ENCODE assay signal across 8 cellular contexts in the genomic region with DNA sequence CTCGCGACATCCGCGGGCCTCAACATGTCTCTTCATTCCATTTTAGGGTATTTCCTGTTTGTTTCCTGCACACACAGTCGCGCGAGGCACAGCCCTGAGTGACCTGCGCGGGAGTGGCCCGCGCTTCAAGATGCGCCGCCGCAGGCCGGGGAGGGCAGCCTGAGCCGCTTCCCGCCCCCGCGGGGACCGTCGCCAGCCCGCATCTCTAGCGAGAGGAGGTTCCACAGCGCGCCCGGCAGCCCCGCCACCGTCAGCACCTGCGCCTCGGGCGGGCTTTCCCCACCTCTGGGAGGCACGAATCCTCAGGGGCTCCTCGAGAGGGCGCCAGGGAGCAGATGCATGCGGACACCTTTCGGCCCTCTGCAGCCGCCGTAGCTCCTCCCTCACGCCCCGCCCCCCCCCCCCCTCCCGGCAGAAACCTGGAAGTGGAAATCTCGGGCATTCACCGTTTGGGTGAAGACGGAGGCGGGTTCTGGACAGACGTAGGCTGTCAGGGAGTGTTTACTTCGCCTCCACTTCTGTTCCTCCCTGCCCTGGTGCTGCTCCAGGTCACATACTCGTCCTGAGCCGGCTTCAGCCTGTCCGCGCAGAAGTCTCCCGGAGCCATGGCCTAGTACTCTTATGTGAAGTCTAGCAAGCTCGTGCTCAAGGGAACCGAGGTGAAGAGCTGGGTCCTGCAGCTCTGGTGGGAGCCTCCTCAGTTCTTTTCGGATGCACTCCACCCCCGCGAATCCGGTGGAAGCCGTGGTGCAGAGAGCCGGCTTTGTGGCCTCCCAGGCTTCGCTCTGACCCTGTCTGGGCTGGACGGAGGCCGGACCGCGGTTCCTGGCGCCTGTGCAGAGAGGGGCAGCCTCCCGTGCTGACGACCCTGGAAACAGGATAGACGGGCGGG.
DNase-seq lines count a peak whose midpoint lies in the region; ATAC-seq and TF ChIP-seq lines count a peak whose summit lies in the region.

No MANE protein-coding gene starts in this region.

- H3K9me3 ChIP-seq in BLaER1 treated with 17β-estradiol and CSF1 and Interleukin-3, amounts not matched to agents 10 nM and 100 nM (replicated peaks in 1 of 11) = peaks cover 0 to 9% (median 0%) of the 10 kb centered on the region in 11 experiments; a peak in 5 of 22 replicates
- no peaks in the 10 kb centered on the region for H3K9me3 ChIP-seq in NT2/D1 (ENCODE audit: insufficient read depth, low read length)
- no peaks in the 10 kb centered on the region for H3K9me3 ChIP-seq in mucosa of descending colon

- H3K27ac ChIP-seq in BLaER1 treated with 17β-estradiol and CSF1 and Interleukin-3, amounts not matched to agents 10 nM and 100 nM = peak overlapping the region; percentile 58 to 81 (median 74)
- H3K27ac ChIP-seq in epithelial cell of prostate = peak overlapping the region; percentile 72

- H4K20me1 ChIP-seq in BLaER1 treated with 17β-estradiol and CSF1 and Interleukin-3, amounts not matched to agents 10 nM and 100 nM = no peaks in the 10 kb centered on the region

- intact Hi-C loops in mucosa of descending colon (cut with DNase I, micrococcal nuclease) = no loop called here

- peak; percentile 83 for ATAC-seq in GM19395 (IDR thresholded peaks at IDR 0.05; ENCODE audit: unreplicated experiment)
- ATAC-seq in mucosa of descending colon = peak; percentile 100

- H3K4me2 ChIP-seq in BLaER1 treated with 17β-estradiol and CSF1 and Interleukin-3, amounts not matched to agents 10 nM and 100 nM = peak overlapping the region; percentile 39 to 68 (median 57); a peak in 18 of 22 replicates

- H3K4me1 ChIP-seq in BLaER1 treated with 17β-estradiol and CSF1 and Interleukin-3, amounts not matched to agents 10 nM and 100 nM = 0 out of 20 replicates have a peak, but pooled peaks cover 0 to 3% (median 0%) of the 10 kb centered on the region in 10 experiments
- H3K4me1 ChIP-seq in NT2/D1 (ENCODE audit: insufficient read depth, insufficient read length) (no peaks in the 10 kb centered on the region), mucosa of descending colon (ENCODE audit: low read depth) (peaks cover 3% of the 10 kb centered on the region)

- H3K4me3 ChIP-seq in BLaER1 treated with 17β-estradiol and CSF1 and Interleukin-3, amounts not matched to agents 10 nM and 100 nM = peak overlapping the region; percentile 59 to 74 (median 68)
- H3K4me3 ChIP-seq in NT2/D1 (ENCODE audit: insufficient read length, low read depth) = peak overlapping the region; percentile 80
- peak overlapping the region; percentile 61 for H3K4me3 ChIP-seq in mucosa of descending colon

- H3K36me3 ChIP-seq in BLaER1 treated with 17β-estradiol and CSF1 and Interleukin-3, amounts not matched to agents 10 nM and 100 nM = no peaks in the 10 kb centered on the region
- H3K36me3 ChIP-seq in NT2/D1 (ENCODE audit: insufficient read depth, insufficient read length, low read length) (no peaks in the 10 kb centered on the region), mucosa of descending colon (ENCODE audit: low read depth) (no peaks in the 10 kb centered on the region)

- no peaks in the 10 kb centered on the region for H3K27me3 ChIP-seq in BLaER1 treated with 17β-estradiol and CSF1 and Interleukin-3, amounts not matched to agents 10 nM and 100 nM
- H3K27me3 ChIP-seq in NT2/D1 (ENCODE audit: insufficient read depth, insufficient read length) = no peaks in the 10 kb centered on the region

- H3K9ac ChIP-seq in BLaER1 treated with 17β-estradiol and CSF1 and Interleukin-3, amounts not matched to agents 10 nM and 100 nM = peak overlapping the region; percentile 73 to 86 (median 81)
- peak overlapping the region; percentile 82 for H3K9ac ChIP-seq in NT2/D1 (ENCODE audit: insufficient read length, low read depth)

- DNase-seq in HPDE6-E6E7 (ENCODE audit: extremely low spot score) (peak; percentile 86), NT2/D1 (ENCODE audit: low read depth, low spot score) (peak; percentile 50), activated T-cell treated with anti-CD3 and anti-CD28 coated beads for 24 hours (ENCODE audit: low read depth) (peak; percentile 85), epithelial cell of prostate (ENCODE audit: low read depth, low spot score) (peak; percentile 53), mucosa of descending colon (peak; percentile 73 to 93 (median 91))
- DNase-seq in stimulated activated CD8-positive, alpha-beta memory T cell treated with anti-CD3 and anti-CD28 coated beads, Interleukin-7, amount 100 ng/mL, for 1 hour (ENCODE audit: low read depth in 2 of 2) = peak; percentile 59 to 79

- TF ChIP-seq CTCF in mucosa of descending colon (IDR thresholded peaks at IDR 0.05) = peak; percentile 72

Comparison
In these comparisons a context has a peak if more than half of its experiments do, and no peak if none do; other contexts are left out.
1. Peak in every context shown above with its lines: DNase-seq, ATAC-seq, H3K4me3 ChIP-seq and H3K27ac ChIP-seq.